In genomic region chr7:46153951-46154787, GRCh38 we compare ENCODE assay signal across 10 cellular contexts.
DNase-seq lines count a peak whose midpoint lies in the region; ATAC-seq, FAIRE-seq and TF ChIP-seq lines count a peak whose summit lies in the region.
"Had no signal": no experiment of that assay in that cellular context is flagged by ENCODE, and none has a peak within 500 bp of the region (broad histone marks: within the 10 kb centered on the region; RNA-seq: fewer than 3 reads in every experiment).

No MANE protein-coding gene starts in this region.

- H3K4me3 Mint-ChIP-seq in activated T-cell treated with anti-CD3 and anti-CD28 coated beads, Interleukin-2, amount 50 U/mL, for 24 hours, result no peak overlapping the region
- no peak overlapping the region for H3K4me3 Mint-ChIP-seq in activated T-cell treated with anti-CD3 and anti-CD28 coated beads, Interleukin-2, amount 50 U/mL, for 4 hours
- no peak overlapping the region for H3K4me3 Mint-ChIP-seq in CD4-positive, alpha-beta T cell

- H3K9ac ChIP-seq in subcutaneous abdominal adipose tissue (ENCODE audit: low read length in 5 of 5), result no peak overlapping the region

- H3K9me3 ChIP-seq in subcutaneous abdominal adipose tissue (ENCODE audit: control insufficient read depth in 5 of 5, low read length in 5 of 5), result no peaks in the 10 kb centered on the region
- H3K9me3 ChIP-seq in CD4-positive, alpha-beta T cell (ENCODE audit: control insufficient read depth, low read length), result no peaks in the 10 kb centered on the region

- no peaks in the 10 kb centered on the region for H3K36me3 Mint-ChIP-seq in activated T-cell treated with anti-CD3 and anti-CD28 coated beads, Interleukin-2, amount 50 U/mL, for 24 hours (ENCODE audit: low read depth)
- no peaks in the 10 kb centered on the region for H3K36me3 Mint-ChIP-seq in activated T-cell treated with anti-CD3 and anti-CD28 coated beads, Interleukin-2, amount 50 U/mL, for 4 hours (ENCODE audit: insufficient read depth)
- no peaks in the 10 kb centered on the region for H3K36me3 Mint-ChIP-seq in CD4-positive, alpha-beta T cell (ENCODE audit: low read depth)

- intact Hi-C loops in CD4-positive, alpha-beta T cell (cut with DNase I, micrococcal nuclease), result no loop called here

- H3K9me3 Mint-ChIP-seq in activated T-cell treated with anti-CD3 and anti-CD28 coated beads, Interleukin-2, amount 50 U/mL, for 24 hours, result peaks cover 6% of the 10 kb centered on the region
- peaks cover 6% of the 10 kb centered on the region for H3K9me3 Mint-ChIP-seq in activated T-cell treated with anti-CD3 and anti-CD28 coated beads, Interleukin-2, amount 50 U/mL, for 4 hours
- peaks cover 2% of the 10 kb centered on the region for H3K9me3 Mint-ChIP-seq in CD4-positive, alpha-beta T cell

- peak overlapping the region; percentile 7 for H3K27ac ChIP-seq in subcutaneous abdominal adipose tissue (ENCODE audit: low read depth, low read length)
- no peak overlapping the region for H3K27ac ChIP-seq in CD4-positive, alpha-beta T cell (ENCODE audit: low read depth, low read length)

- no peak overlapping the region for H3K4me3 ChIP-seq in bronchial epithelial cell (ENCODE audit: low read depth, low read length)
- no peak overlapping the region for H3K4me3 ChIP-seq in subcutaneous abdominal adipose tissue (ENCODE audit: low read depth in 1 of 5, low read length in 5 of 5)

- H3K27ac Mint-ChIP-seq in activated T-cell treated with anti-CD3 and anti-CD28 coated beads, Interleukin-2, amount 50 U/mL, for 24 hours, result peak overlapping the region; percentile 4
- H3K27ac Mint-ChIP-seq in CD4-positive, alpha-beta T cell, result no peak overlapping the region

- peak; percentile 96 for FAIRE-seq in bronchial epithelial cell (lab: Jason Lieb, UNC)
- FAIRE-seq: endothelial cell of umbilical vein had no signal

- peaks cover 3 to 45% (median 39%) of the 10 kb centered on the region in 5 donors for H3K4me1 ChIP-seq in subcutaneous abdominal adipose tissue (ENCODE audit: control insufficient read depth in 5 of 5, insufficient read depth in 5 of 5, low read length in 5 of 5)

- no peaks in the 10 kb centered on the region for H3K27me3 Mint-ChIP-seq in activated T-cell treated with anti-CD3 and anti-CD28 coated beads, Interleukin-2, amount 50 U/mL, for 24 hours
- H3K27me3 Mint-ChIP-seq in activated T-cell treated with anti-CD3 and anti-CD28 coated beads, Interleukin-2, amount 50 U/mL, for 4 hours (ENCODE audit: low read depth), result no peaks in the 10 kb centered on the region
- no peaks in the 10 kb centered on the region for H3K27me3 Mint-ChIP-seq in CD4-positive, alpha-beta T cell

- H3K36me3 ChIP-seq in bronchial epithelial cell (ENCODE audit: control insufficient read depth, insufficient read depth, low read length) (no peaks in the 10 kb centered on the region), subcutaneous abdominal adipose tissue (ENCODE audit: control insufficient read depth in 5 of 5, insufficient read depth in 5 of 5, low read length in 5 of 5) (no peaks in the 10 kb centered on the region)

- CTCF ChIA-PET in CD4-positive, alpha-beta T cell (lab: Charles Lee), result no interaction called here

- no peak for DNase-seq in activated T-cell treated with anti-CD3 and anti-CD28 coated beads, Interleukin-2, amount 50 U/mL, for 24 hours
- no peak for DNase-seq in activated T-cell treated with anti-CD3 and anti-CD28 coated beads, Interleukin-2, amount 50 U/mL, for 4 hours
- peak; percentile 96 for DNase-seq in bronchial epithelial cell (ENCODE audit: low read depth)
- no peak for DNase-seq in AML-193 (lab: John Stamatoyannopoulos, UW)
- no peak for DNase-seq in CD4-positive, alpha-beta T cell
- DNase-seq: stimulated activated CD4-positive, alpha-beta T cell treated with anti-CD3 and anti-CD28 coated beads, Interleukin-2, amount 100 ng/mL, for 24 hours had no signal

- ATAC-seq in activated T-cell treated with anti-CD3 and anti-CD28 coated beads, Interleukin-2, amount 50 U/mL, for 4 hours, result no peak
- peak; percentile 64 for ATAC-seq in HG03521 (IDR thresholded peaks at IDR 0.05; ENCODE audit: unreplicated experiment)
- ATAC-seq in HG02973 (IDR thresholded peaks at IDR 0.05; ENCODE audit: unreplicated experiment), result no peak
- ATAC-seq in CD4-positive, alpha-beta T cell (ENCODE audit: poor library complexity), result no peak

- TF ChIP-seq CTCF in bronchial epithelial cell (IDR thresholded peaks at IDR 0.05; ENCODE audit: insufficient read depth, low read length, severe bottlenecking), result no peak
- TF ChIP-seq CTCF in CD4-positive, alpha-beta T cell (IDR thresholded peaks at IDR 0.05), result no peak

- POLR2A ChIA-PET in CD4-positive, alpha-beta T cell (lab: Charles Lee), result no interaction called here

- no peaks in the 10 kb centered on the region for H3K27me3 ChIP-seq in bronchial epithelial cell (ENCODE audit: control insufficient read depth, insufficient read depth, low read length)
- H3K27me3 ChIP-seq in subcutaneous abdominal adipose tissue (ENCODE audit: control insufficient read depth in 5 of 5, insufficient read depth in 4 of 5, low read length in 5 of 5), result no peaks in the 10 kb centered on the region
- no peaks in the 10 kb centered on the region for H3K27me3 ChIP-seq in CD4-positive, alpha-beta T cell (ENCODE audit: control insufficient read depth, insufficient read depth, low read length)

- H3K4me1 Mint-ChIP-seq in activated T-cell treated with anti-CD3 and anti-CD28 coated beads, Interleukin-2, amount 50 U/mL, for 24 hours (ENCODE audit: low read depth), result no peaks in the 10 kb centered on the region
- no peaks in the 10 kb centered on the region for H3K4me1 Mint-ChIP-seq in activated T-cell treated with anti-CD3 and anti-CD28 coated beads, Interleukin-2, amount 50 U/mL, for 4 hours (ENCODE audit: low read depth)
- no peaks in the 10 kb centered on the region for H3K4me1 Mint-ChIP-seq in CD4-positive, alpha-beta T cell (ENCODE audit: low read depth)
